In genomic region chr10:21020545-21020944, GRCh38 we compare ENCODE assay signal across 8 cellular contexts.
A peak's percentile ranks its signal among the peaks of the same experiment; 100 is the strongest.
DNase-seq lines count a peak whose midpoint lies in the region; ATAC-seq, FAIRE-seq and TF ChIP-seq lines count a peak whose summit lies in the region.

No MANE protein-coding gene starts in this region.

- H3K27ac Mint-ChIP-seq in glutamatergic neuron (ENCODE audit: unreplicated experiment) = no peak overlapping the region

- TF ChIP-seq CTCF in C4-2B (conservative IDR thresholded peaks at IDR 0.05) (peak; percentile 65), glutamatergic neuron (IDR thresholded peaks at IDR 0.05; ENCODE audit: partially characterized antibody, unreplicated experiment) (peak; percentile 33)

- no peak for FAIRE-seq in urothelium cell line (lab: Jason Lieb, UNC)

- H3K27me3 Mint-ChIP-seq in glutamatergic neuron (ENCODE audit: unreplicated experiment) = no peaks in the 10 kb centered on the region

- H3K4me1 Mint-ChIP-seq in glutamatergic neuron (ENCODE audit: low read depth, unreplicated experiment) = peaks cover 1% of the 10 kb centered on the region

- H3K27ac ChIP-seq in C4-2B = no peak overlapping the region

- H3K4me3 Mint-ChIP-seq in glutamatergic neuron (ENCODE audit: unreplicated experiment) = no peak overlapping the region

- DNase-seq in RKO (ENCODE audit: low spot score) = peak; percentile 62
- DNase-seq in glutamatergic neuron = peak; percentile 25
- peak; percentile 22 for DNase-seq in urothelium cell line (ENCODE audit: low spot score)
- DNase-seq in SHP77 treated with DMSO at 0.1 percent for 48 hours (lab: John Stamatoyannopoulos, UW) = no peak
- DNase-seq in DMS153 treated with DMSO at 0.1 percent for 48 hours (lab: John Stamatoyannopoulos, UW; ENCODE audit: unreplicated experiment) = no peak

- H3K9me3 Mint-ChIP-seq in glutamatergic neuron (ENCODE audit: unreplicated experiment) = no peaks in the 10 kb centered on the region

- H3K36me3 Mint-ChIP-seq in glutamatergic neuron (ENCODE audit: unreplicated experiment) = no peaks in the 10 kb centered on the region

- peak; percentile 85 for ATAC-seq in GM18907 (IDR thresholded peaks at IDR 0.05; ENCODE audit: unreplicated experiment)
- peak; percentile 62 for ATAC-seq in HG03064 (IDR thresholded peaks at IDR 0.05; ENCODE audit: low read depth, unreplicated experiment)

Comparison
In these comparisons a context has a peak if more than half of its experiments do, and no peak if none do; other contexts are left out.
1. DNase-seq: peak in RKO (single experiment), glutamatergic neuron (single experiment) and urothelium cell line (single experiment); none in SHP77 treated with DMSO at 0.1 percent for 48 hours (single experiment) and DMS153 treated with DMSO at 0.1 percent for 48 hours (single experiment).